27 cellular contexts compared by ENCODE assay signal in genomic region chr16:53150769-53151168, GRCh38.
"Had no signal": no experiment of that assay in that cellular context is flagged by ENCODE, and none has a peak within 500 bp of the region (broad histone marks: within the 10 kb centered on the region; RNA-seq: fewer than 3 reads in every experiment).

No MANE protein-coding gene starts in this region.

- H3K36me3 ChIP-seq: colonic mucosa, gastrocnemius medialis, gastroesophageal sphincter had no signal

- H3K27ac ChIP-seq: colonic mucosa, coronary artery, dorsolateral prefrontal cortex, epithelial cell of prostate, esophagus muscularis mucosa, esophagus squamous epithelium, foreskin keratinocyte, gastrocnemius medialis, gastroesophageal sphincter, heart left ventricle, heart right ventricle had no signal

- ATAC-seq: effector memory CD8-positive, alpha-beta T cell; esophagus mucosa; foreskin keratinocyte; gastrocnemius medialis; gastroesophageal sphincter; heart left ventricle; heart right ventricle had no signal

- FAIRE-seq: endometrium, endothelial cell of umbilical vein, frontal cortex had no signal

- H3K4me3 ChIP-seq: colonic mucosa, coronary artery, dorsolateral prefrontal cortex, esophagus muscularis mucosa, esophagus squamous epithelium, gastrocnemius medialis, gastroesophageal sphincter, heart left ventricle, heart right ventricle had no signal

- H3K27me3 ChIP-seq: colonic mucosa, dorsolateral prefrontal cortex, esophagus muscularis mucosa, esophagus squamous epithelium, foreskin keratinocyte, gastrocnemius medialis, gastroesophageal sphincter, heart left ventricle, heart right ventricle had no signal

- H3K9me3 ChIP-seq: colonic mucosa had no signal

- DNase-seq: colonic mucosa; cortex of kidney; dermis blood vessel endothelial cell; dorsolateral prefrontal cortex; effector CD4-positive, alpha-beta T cell; effector CD8-positive, alpha-beta T cell; effector memory CD4-positive, alpha-beta T cell; effector memory CD8-positive, alpha-beta T cell; endodermal cell; erythroblast; esophagus squamous epithelium; foreskin fibroblast; foreskin keratinocyte; foreskin melanocyte; gastrocnemius medialis; glutamatergic neuron; head of caudate nucleus; heart left ventricle; heart right ventricle had no signal

- H3K4me1 ChIP-seq: colonic mucosa had no signal
